Comparison of ENCODE assay signal across 10 cellular contexts in the genomic region with DNA sequence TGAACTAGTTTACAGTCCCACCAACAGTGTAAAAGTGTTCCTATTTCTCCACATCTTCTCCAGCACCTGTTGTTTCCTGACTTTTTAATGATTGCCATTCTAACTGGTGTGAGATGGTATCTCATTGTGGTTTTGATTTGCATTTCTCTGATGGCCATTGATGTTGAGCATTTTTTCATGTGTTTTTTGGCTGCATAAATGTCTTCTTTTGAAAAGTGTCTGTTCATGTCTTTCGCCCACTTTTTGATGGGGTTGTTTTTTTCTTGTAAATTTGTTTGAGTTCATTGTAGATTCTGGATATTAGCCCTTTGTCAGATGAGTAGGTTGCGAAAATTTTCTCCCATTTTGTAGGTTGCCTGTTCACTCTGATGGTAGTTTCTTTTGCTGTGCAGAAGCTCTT. TPM values are rescaled to one million over a fixed set of nuclear protein-coding genes. Genes with fewer than 3 reads are reported as not detected.
"Had no signal": no experiment of that assay in that cellular context is flagged by ENCODE, and none has a peak within 500 bp of the region (broad histone marks: within the 10 kb centered on the region; RNA-seq: fewer than 3 reads in every experiment).

No MANE protein-coding gene starts in this region.

RNA-seq across cellular contexts. Expression of gene CYP2B6, which starts 7.9 kb away (rescaled TPM):
- total RNA-seq: subcutaneous adipose tissue, temporal lobe, thoracic aorta, thyroid gland, tibial nerve, ureter, urinary bladder, uterus, vagina had no signal
- polyA plus RNA-seq: stomach had no signal
